In the genomic region with DNA sequence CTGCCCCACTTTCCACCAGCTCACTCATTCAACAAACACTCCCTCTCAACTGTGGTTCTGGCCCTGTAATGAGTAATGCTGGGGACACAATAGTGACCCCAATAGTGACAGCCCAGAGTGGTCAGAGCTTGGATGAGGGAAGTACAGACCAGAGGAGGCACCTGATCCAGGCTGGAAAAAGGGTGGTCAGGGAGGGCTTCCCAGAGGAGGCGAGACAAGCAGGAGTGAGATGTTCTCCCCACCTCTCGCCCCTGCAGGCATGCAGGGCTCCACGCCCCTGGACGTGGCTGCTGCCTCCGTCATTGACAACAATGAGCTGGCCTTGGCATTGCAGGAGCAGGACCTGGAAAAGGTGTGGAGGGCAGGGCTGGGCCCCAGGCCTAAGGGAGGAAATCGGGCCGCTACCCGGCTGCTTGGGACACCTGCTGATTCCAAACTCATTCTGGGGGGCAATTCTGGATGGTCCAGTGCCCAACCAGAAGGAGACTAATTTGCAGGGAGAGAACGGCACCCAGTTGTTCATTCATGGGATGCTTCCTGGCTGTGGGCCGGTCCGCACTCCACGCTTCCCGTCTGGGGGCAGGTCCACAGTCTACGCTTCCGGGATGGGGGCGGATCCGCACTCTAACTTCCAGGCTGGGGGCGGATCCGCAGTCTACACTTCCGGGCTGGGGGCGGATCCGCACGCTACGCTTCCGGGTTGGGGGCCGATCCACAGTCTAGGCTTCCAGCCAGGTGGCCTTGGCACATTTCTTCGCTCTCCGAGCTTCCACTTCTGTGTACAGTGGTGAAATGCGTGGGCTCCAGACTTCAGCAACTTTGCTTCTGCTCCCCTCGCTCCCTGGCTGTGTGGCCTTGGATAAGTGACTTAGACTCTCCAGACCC, we compare ENCODE assay signal across 1 cellular context.
TF ChIP-seq lines count a peak whose summit lies in the region.

No MANE protein-coding gene starts in this region.

TF ChIP-seq in WTC11, 78 proteins besides CTCF, POLR2A, EP300 and RAD21 (continued from another document):
- TF ChIP-seq, protein P1, sequence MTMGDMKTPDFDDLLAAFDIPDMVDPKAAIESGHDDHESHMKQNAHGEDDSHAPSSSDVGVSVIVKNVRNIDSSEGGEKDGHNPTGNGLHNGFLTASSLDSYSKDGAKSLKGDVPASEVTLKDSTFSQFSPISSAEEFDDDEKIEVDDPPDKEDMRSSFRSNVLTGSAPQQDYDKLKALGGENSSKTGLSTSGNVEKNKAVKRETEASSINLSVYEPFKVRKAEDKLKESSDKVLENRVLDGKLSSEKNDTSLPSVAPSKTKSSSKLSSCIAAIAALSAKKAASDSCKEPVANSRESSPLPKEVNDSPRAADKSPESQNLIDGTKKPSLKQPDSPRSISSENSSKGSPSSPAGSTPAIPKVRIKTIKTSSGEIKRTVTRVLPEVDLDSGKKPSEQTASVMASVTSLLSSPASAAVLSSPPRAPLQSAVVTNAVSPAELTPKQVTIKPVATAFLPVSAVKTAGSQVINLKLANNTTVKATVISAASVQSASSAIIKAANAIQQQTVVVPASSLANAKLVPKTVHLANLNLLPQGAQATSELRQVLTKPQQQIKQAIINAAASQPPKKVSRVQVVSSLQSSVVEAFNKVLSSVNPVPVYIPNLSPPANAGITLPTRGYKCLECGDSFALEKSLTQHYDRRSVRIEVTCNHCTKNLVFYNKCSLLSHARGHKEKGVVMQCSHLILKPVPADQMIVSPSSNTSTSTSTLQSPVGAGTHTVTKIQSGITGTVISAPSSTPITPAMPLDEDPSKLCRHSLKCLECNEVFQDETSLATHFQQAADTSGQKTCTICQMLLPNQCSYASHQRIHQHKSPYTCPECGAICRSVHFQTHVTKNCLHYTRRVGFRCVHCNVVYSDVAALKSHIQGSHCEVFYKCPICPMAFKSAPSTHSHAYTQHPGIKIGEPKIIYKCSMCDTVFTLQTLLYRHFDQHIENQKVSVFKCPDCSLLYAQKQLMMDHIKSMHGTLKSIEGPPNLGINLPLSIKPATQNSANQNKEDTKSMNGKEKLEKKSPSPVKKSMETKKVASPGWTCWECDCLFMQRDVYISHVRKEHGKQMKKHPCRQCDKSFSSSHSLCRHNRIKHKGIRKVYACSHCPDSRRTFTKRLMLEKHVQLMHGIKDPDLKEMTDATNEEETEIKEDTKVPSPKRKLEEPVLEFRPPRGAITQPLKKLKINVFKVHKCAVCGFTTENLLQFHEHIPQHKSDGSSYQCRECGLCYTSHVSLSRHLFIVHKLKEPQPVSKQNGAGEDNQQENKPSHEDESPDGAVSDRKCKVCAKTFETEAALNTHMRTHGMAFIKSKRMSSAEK (CRISPR knock-in tag; IDR thresholded peaks at IDR 0.05; ENCODE audit: borderline replicate concordance), result no peak
- TF ChIP-seq TEAD1 (CRISPR knock-in tag; IDR thresholded peaks at IDR 0.05) (no peak), ELF4 (CRISPR knock-in tag; IDR thresholded peaks at IDR 0.05; ENCODE audit: low read depth) (no peak), JUN (CRISPR knock-in tag; IDR thresholded peaks at IDR 0.05) (no peak), ZNF121 (CRISPR knock-in tag; IDR thresholded peaks at IDR 0.05) (no peak), RORB (CRISPR knock-in tag; IDR thresholded peaks at IDR 0.05) (no peak), SP1 (CRISPR knock-in tag; conservative IDR thresholded peaks at IDR 0.05) (no peak)
- TF ChIP-seq, protein P2, sequence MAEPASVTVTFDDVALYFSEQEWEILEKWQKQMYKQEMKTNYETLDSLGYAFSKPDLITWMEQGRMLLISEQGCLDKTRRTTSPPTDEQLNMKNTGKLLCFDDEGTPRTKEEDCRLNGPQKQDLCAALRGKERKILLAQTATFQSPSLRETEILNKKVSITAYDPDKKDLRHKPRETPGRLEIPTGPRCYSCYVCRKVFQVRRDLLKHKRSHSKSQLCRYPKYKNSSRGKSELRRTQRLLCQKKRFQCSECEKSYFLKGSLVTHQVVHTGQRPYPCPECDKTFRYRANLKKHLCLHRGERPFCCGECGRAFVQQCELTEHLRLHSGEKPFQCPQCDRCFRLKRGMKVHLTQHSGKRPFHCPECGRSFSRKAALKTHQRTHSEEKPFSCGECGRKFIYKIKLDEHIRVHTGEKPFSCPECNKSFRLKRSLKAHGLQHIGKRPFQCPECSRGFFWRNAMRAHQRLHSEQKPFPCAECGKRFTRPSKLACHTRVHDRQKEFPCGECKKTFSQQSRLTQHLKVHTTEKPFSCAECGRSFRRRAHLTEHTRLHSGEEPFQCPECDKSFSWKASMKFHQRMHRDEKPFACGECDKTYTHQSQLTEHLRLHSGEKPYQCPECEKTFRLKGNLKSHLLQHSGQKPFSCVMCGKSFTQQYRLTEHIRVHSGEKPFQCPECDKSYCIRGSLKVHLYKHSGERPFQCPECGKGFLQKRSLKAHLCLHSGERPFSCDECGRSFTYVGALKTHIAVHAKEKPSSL (CRISPR knock-in tag; conservative IDR thresholded peaks at IDR 0.05), result no peak
- TF ChIP-seq, protein P3, sequence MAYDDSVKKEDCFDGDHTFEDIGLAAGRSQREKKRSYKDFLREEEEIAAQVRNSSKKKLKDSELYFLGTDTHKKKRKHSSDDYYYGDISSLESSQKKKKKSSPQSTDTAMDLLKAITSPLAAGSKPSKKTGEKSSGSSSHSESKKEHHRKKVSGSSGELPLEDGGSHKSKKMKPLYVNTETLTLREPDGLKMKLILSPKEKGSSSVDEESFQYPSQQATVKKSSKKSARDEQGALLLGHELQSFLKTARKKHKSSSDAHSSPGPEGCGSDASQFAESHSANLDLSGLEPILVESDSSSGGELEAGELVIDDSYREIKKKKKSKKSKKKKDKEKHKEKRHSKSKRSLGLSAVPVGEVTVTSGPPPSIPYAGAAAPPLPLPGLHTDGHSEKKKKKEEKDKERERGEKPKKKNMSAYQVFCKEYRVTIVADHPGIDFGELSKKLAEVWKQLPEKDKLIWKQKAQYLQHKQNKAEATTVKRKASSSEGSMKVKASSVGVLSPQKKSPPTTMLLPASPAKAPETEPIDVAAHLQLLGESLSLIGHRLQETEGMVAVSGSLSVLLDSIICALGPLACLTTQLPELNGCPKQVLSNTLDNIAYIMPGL (CRISPR knock-in tag; IDR thresholded peaks at IDR 0.05), result no peak
- TF ChIP-seq, protein P4, sequence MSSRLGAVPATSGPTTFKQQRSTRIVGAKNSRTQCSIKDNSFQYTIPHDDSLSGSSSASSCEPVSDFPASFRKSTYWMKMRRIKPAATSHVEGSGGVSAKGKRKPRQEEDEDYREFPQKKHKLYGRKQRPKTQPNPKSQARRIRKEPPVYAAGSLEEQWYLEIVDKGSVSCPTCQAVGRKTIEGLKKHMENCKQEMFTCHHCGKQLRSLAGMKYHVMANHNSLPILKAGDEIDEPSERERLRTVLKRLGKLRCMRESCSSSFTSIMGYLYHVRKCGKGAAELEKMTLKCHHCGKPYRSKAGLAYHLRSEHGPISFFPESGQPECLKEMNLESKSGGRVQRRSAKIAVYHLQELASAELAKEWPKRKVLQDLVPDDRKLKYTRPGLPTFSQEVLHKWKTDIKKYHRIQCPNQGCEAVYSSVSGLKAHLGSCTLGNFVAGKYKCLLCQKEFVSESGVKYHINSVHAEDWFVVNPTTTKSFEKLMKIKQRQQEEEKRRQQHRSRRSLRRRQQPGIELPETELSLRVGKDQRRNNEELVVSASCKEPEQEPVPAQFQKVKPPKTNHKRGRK (CRISPR knock-in tag; IDR thresholded peaks at IDR 0.05; ENCODE audit: borderline replicate concordance), result no peak
